In the genomic region with DNA sequence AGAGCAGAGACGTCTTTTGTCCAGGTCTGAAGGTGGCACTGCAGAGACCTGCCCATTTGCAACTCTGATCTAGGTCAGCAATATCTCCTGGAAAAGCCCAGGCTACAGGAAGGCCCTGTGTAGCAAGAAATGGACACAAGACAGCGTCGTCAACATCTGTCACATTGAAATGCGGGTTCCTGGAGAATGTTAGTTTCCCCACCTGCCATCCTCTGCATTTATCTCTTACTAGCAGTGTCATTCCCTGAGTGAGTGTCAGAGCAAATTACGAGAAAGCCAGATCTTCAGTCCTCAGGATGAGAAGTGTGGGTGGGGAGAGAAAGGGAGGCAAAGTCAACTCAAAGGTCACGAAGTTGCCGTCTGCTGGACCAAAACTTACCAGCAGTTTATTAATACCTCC, we compare ENCODE assay signal across 13 cellular contexts. TPM values are rescaled to one million over a fixed set of nuclear protein-coding genes. Genes with fewer than 3 reads are reported as not detected.
"Had no signal": no experiment of that assay in that cellular context is flagged by ENCODE, and none has a peak within 500 bp of the region (broad histone marks: within the 10 kb centered on the region; RNA-seq: fewer than 3 reads in every experiment).

No MANE protein-coding gene starts in this region.

- H3K4me3 Mint-ChIP-seq: activated naive CD8-positive, alpha-beta T cell treated with anti-CD3 and anti-CD28 coated beads for 36 hours; naive thymus-derived CD8-positive, alpha-beta T cell had no signal

- ATAC-seq: body of pancreas; naive thymus-derived CD8-positive, alpha-beta T cell; stimulated activated naive CD8-positive, alpha-beta T cell treated with anti-CD3 and anti-CD28 coated beads, Interleukin-15, Interleukin-2, amounts not matched to agents 100 U/mL and 50 U/mL, for 24 hours had no signal

- H3K27me3 Mint-ChIP-seq: activated naive CD8-positive, alpha-beta T cell treated with anti-CD3 and anti-CD28 coated beads for 36 hours; naive thymus-derived CD8-positive, alpha-beta T cell had no signal

- H3K9me3 Mint-ChIP-seq: activated naive CD8-positive, alpha-beta T cell treated with anti-CD3 and anti-CD28 coated beads for 36 hours; naive thymus-derived CD8-positive, alpha-beta T cell had no signal

- H3K27ac Mint-ChIP-seq: activated naive CD8-positive, alpha-beta T cell treated with anti-CD3 and anti-CD28 coated beads for 36 hours had no signal

- DNase-seq: activated gamma-delta T cell; activated naive CD8-positive, alpha-beta T cell treated with anti-CD3 and anti-CD28 coated beads for 36 hours; amygdala; body of pancreas; caudate nucleus; colonic mucosa; naive thymus-derived CD8-positive, alpha-beta T cell; posterior cingulate gyrus; retina; SK-N-SH; stimulated activated naive CD8-positive, alpha-beta T cell treated with anti-CD3 and anti-CD28 coated beads, Interleukin-15, Interleukin-2, amounts not matched to agents 100 U/mL and 50 U/mL, for 24 hours; T-helper 1 cell; upper lobe of left lung had no signal

RNA-seq across cellular contexts. Expression of a gene that starts 28.8 kb away (rescaled TPM):
- total RNA-seq: body of pancreas had no signal
